1 cellular context compared by ENCODE assay signal in the genomic region with DNA sequence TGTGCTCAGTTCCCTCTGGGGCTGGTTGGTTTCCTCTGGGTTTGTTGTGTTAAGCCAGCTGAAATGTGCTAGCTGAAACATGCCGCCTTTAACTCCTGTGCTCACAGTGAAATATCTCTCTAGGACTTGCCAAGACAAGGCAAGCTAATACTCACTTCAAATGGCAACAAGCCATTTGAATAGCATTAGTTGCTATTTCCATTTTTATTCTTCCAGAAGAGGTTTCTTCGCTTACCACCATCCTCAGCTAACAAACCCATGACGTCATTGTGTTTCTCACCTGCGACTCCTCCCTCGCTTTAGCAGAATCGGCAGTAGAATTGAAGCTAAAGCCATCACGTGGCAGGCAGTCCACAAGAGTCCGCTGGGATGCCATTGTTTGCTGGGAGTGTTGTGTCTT.
A peak's percentile ranks its signal among the peaks of the same experiment; 100 is the strongest.
TF ChIP-seq lines count a peak whose summit lies in the region.

No MANE protein-coding gene starts in this region.

TF ChIP-seq in HEK293, 187 proteins besides CTCF, POLR2A, EP300 and RAD21 (continued from another document):
- TF ChIP-seq, protein P1, sequence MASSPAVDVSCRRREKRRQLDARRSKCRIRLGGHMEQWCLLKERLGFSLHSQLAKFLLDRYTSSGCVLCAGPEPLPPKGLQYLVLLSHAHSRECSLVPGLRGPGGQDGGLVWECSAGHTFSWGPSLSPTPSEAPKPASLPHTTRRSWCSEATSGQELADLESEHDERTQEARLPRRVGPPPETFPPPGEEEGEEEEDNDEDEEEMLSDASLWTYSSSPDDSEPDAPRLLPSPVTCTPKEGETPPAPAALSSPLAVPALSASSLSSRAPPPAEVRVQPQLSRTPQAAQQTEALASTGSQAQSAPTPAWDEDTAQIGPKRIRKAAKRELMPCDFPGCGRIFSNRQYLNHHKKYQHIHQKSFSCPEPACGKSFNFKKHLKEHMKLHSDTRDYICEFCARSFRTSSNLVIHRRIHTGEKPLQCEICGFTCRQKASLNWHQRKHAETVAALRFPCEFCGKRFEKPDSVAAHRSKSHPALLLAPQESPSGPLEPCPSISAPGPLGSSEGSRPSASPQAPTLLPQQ (tag by site-specific recombination; IDR thresholded peaks at IDR 0.05): no peak
- TF ChIP-seq, protein P2, sequence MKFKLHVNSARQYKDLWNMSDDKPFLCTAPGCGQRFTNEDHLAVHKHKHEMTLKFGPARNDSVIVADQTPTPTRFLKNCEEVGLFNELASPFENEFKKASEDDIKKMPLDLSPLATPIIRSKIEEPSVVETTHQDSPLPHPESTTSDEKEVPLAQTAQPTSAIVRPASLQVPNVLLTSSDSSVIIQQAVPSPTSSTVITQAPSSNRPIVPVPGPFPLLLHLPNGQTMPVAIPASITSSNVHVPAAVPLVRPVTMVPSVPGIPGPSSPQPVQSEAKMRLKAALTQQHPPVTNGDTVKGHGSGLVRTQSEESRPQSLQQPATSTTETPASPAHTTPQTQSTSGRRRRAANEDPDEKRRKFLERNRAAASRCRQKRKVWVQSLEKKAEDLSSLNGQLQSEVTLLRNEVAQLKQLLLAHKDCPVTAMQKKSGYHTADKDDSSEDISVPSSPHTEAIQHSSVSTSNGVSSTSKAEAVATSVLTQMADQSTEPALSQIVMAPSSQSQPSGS (tag by site-specific recombination; IDR thresholded peaks at IDR 0.05; ENCODE audit: low read depth): 0 out of 2 replicates have a peak, but pooled peaks have one; percentile 22
